ENCODE assay signal across 9 cellular contexts in genomic region chr16:4327782-4328579, GRCh38. TPM values are rescaled to one million over a fixed set of nuclear protein-coding genes. Genes with fewer than 3 reads are reported as not detected.
DNase-seq lines count a peak whose midpoint lies in the region; ATAC-seq and TF ChIP-seq lines count a peak whose summit lies in the region.
"Had no signal": no experiment of that assay in that cellular context is flagged by ENCODE, and none has a peak within 500 bp of the region (broad histone marks: within the 10 kb centered on the region; RNA-seq: fewer than 3 reads in every experiment).

No MANE protein-coding gene starts in this region.

- H2AFZ ChIP-seq in osteoblast (ENCODE audit: low read length): peak overlapping the region; percentile 29

- no peak for DNase-seq in activated CD4-positive, CD25-positive, alpha-beta regulatory T cell treated with anti-CD3 and anti-CD28 coated beads, Interleukin-2, amount 50 U/mL, for 72 hours
- peak; percentile 73 for DNase-seq in RWPE2 (ENCODE audit: low spot score)
- DNase-seq in amygdala (lab: John Stamatoyannopoulos, UW): peak in 48 of 56 donors; percentile 19 to 79 (median 54)
- DNase-seq in heart left ventricle: peak; percentile 88 to 91 (median 89)
- peak; percentile 100 for DNase-seq in osteoblast (ENCODE audit: insufficient read length, low spot score, missing footprints)
- peak; percentile 88 to 91 for DNase-seq in aorta
- no peak for DNase-seq in NCI-H446 (lab: John Stamatoyannopoulos, UW)
- DNase-seq: DND-41 had no signal

- 0 to 3% (median 1%) methylated on average over 6 to 49 of the region's 49 CpGs for WGBS in heart left ventricle, 4 donors
- WGBS in aorta, 2 donors: 1% methylated on average over 31 to 49 of the region's 49 CpGs

- intact Hi-C loops in heart left ventricle (cut with DNase I) (loop anchor here in 8 of 10 donors (1.0 to 5.0 kb wide), 8 partner anchors 11 to 346 kb away; partner anchors contain the start of gene TFAP4 (in 3 of the 8)), aorta (cut with DNase I) (loop anchor here (1.0 to 5.0 kb wide), 3 partner anchors 36 to 56 kb away; partner anchors contain the start of gene TFAP4 (in 1 of the 2))

- H3K27ac ChIP-seq in RWPE2 (ENCODE audit: poor library complexity, severe bottlenecking) (peak overlapping the region; percentile 36), heart left ventricle (peak overlapping the region; percentile 67 to 99 (median 91)), osteoblast (ENCODE audit: low read depth, low read length) (peak overlapping the region; percentile 58), aorta (ENCODE audit: low read depth in 1 of 2, low read length in 2 of 2) (peak overlapping the region in 1 of 2 donors; percentile 20)

- H3K27me3 ChIP-seq in RWPE2 (ENCODE audit: insufficient read depth, poor library complexity, severe bottlenecking): no peaks in the 10 kb centered on the region
- no peaks in the 10 kb centered on the region for H3K27me3 ChIP-seq in heart left ventricle
- no peaks in the 10 kb centered on the region for H3K27me3 ChIP-seq in osteoblast (ENCODE audit: insufficient read depth, low read length)
- no peaks in the 10 kb centered on the region for H3K27me3 ChIP-seq in aorta (ENCODE audit: control insufficient read depth in 1 of 2, insufficient read depth in 2 of 2, low read length in 1 of 2)

- H3K4me1 ChIP-seq in RWPE2 (ENCODE audit: insufficient read depth, poor library complexity, severe bottlenecking) (peaks cover 15% of the 10 kb centered on the region), heart left ventricle (peaks cover 10 to 78% (median 64%) of the 10 kb centered on the region in 12 donors), osteoblast (ENCODE audit: insufficient read depth, low read length) (peaks cover 29% of the 10 kb centered on the region), aorta (ENCODE audit: control insufficient read depth in 1 of 2, insufficient read depth in 2 of 2, low read length in 2 of 2) (peaks cover 0 to 2% of the 10 kb centered on the region in 2 donors)

- H3K36me3 ChIP-seq in RWPE2 (ENCODE audit: low read depth) (peaks cover 25% of the 10 kb centered on the region), heart left ventricle (peaks cover 0 to 10% (median 2%) of the 10 kb centered on the region in 9 donors), osteoblast (ENCODE audit: insufficient read depth, low read length) (peaks cover 1% of the 10 kb centered on the region), aorta (ENCODE audit: control insufficient read depth in 1 of 2, insufficient read depth in 2 of 2, low read length in 1 of 2) (no peaks in the 10 kb centered on the region)

- peak overlapping the region; percentile 85 for H3K4me2 ChIP-seq in osteoblast (ENCODE audit: insufficient read depth, low read length)

- H3K9me3 ChIP-seq in RWPE2 (ENCODE audit: severe bottlenecking) (no peaks in the 10 kb centered on the region), heart left ventricle (no peaks in the 10 kb centered on the region), osteoblast (ENCODE audit: low read depth, low read length) (no peaks in the 10 kb centered on the region), aorta (ENCODE audit: control insufficient read depth, low read length) (no peaks in the 10 kb centered on the region)

- ATAC-seq in activated CD4-positive, CD25-positive, alpha-beta regulatory T cell treated with anti-CD3 and anti-CD28 coated beads, Interleukin-2, amount 50 U/mL, for 24 hours: peak; percentile 69 to 70
- ATAC-seq in RWPE2 (ENCODE audit: low read depth): peak; percentile 28; the same call in 2 of the 3 replicates
- ATAC-seq in heart left ventricle: peak; percentile 71 to 88 (median 82)
- ATAC-seq in aorta (ENCODE audit: low FRiP score): peak; percentile 85

- H4K20me1 ChIP-seq in osteoblast (ENCODE audit: insufficient read depth, low read length): peaks cover 67% of the 10 kb centered on the region

- H3K4me3 ChIP-seq in RWPE2 (ENCODE audit: severe bottlenecking) (no peak overlapping the region), heart left ventricle (peak overlapping the region; percentile 28 to 72 (median 54)), osteoblast (ENCODE audit: insufficient read depth, low read length) (peak overlapping the region; percentile 70), aorta (ENCODE audit: low read length in 2 of 2) (peak overlapping the region in 1 of 2 donors; percentile 27)

- TF ChIP-seq CTCF in RWPE2 (IDR thresholded peaks at IDR 0.05; ENCODE audit: poor library complexity, severe bottlenecking) (peak; percentile 32), heart left ventricle (IDR thresholded peaks at IDR 0.05) (peak; percentile 35 to 78 (median 65)), osteoblast (IDR thresholded peaks at IDR 0.05; ENCODE audit: extremely low read depth, low read depth, low read length) (peak; percentile 64)

- H3K79me2 ChIP-seq in osteoblast (ENCODE audit: insufficient read depth, low read length): peaks cover 92% of the 10 kb centered on the region

- TF ChIP-seq POLR2A in heart left ventricle (IDR thresholded peaks at IDR 0.05): no peak

RNA-seq across cellular contexts. Expression of gene GLIS2, which starts 12.1 kb away (rescaled TPM):
- 10 to 100 TPM in 7 of 9 donors, 1 to 10 TPM in 2; 7.6 to 23.4 (median 12.7) TPM for total RNA-seq in heart left ventricle
- 10 to 100 TPM in 1 of 2 donors, 1 to 10 TPM in 1; 7.7 to 14.2 TPM for polyA plus RNA-seq in heart left ventricle
- total RNA-seq in osteoblast: 5.0 and 5.4 TPM in 2 replicates
- 10 to 100 TPM; 37.3 to 72.6 TPM for total RNA-seq in aorta
- 10 to 100 TPM; 12.3 to 21.3 TPM for polyA plus RNA-seq in aorta

RNA-seq across cellular contexts. Expression of gene PAM16, which starts 23.1 kb away (rescaled TPM):
- 10 to 100 TPM; 32.7 to 96.9 (median 60.9) TPM for total RNA-seq in heart left ventricle
- 100 to 1,000 TPM; 109 to 210 TPM for polyA plus RNA-seq in heart left ventricle
- total RNA-seq in osteoblast: 17.4 and 18.6 TPM in 2 replicates
- 10 to 100 TPM; 23.6 to 25.5 TPM for total RNA-seq in aorta
- polyA plus RNA-seq in aorta: 10 to 100 TPM; 41.7 to 65.2 TPM

RNA-seq across cellular contexts. Expression of gene VASN, which starts 43.7 kb away (rescaled TPM):
- total RNA-seq in heart left ventricle (10 to 100 TPM in 3 of 9 donors, 1 to 10 TPM in 6; 3.8 to 20.0 (median 6.2) TPM), osteoblast (202 and 217 TPM in 2 replicates), aorta (100 to 1,000 TPM in 1 of 2 donors, 10 to 100 TPM in 1; 67.0 to 120 TPM)
- polyA plus RNA-seq in heart left ventricle (10 to 100 TPM in 1 of 2 donors, 1 to 10 TPM in 1; 6.1 to 14.9 TPM), aorta (10 to 100 TPM; 21.7 to 51.3 TPM)

RNA-seq across cellular contexts. Expression of gene TFAP4, which starts 55.2 kb away (rescaled TPM):
- 1 to 10 TPM; 1.7 to 5.5 (median 3.3) TPM for total RNA-seq in heart left ventricle
- polyA plus RNA-seq in heart left ventricle: 1 to 10 TPM; 2.5 to 3.1 TPM
- total RNA-seq in osteoblast: 6.5 and 9.1 TPM in 2 replicates
- total RNA-seq in aorta: 1 to 10 TPM; 3.8 to 8.0 TPM
- polyA plus RNA-seq in aorta: 1 to 10 TPM; 1.0 to 2.9 TPM

Comparison
In these comparisons a context has a peak if more than half of its experiments do, and no peak if none do; other contexts are left out.
1. ATAC-seq: peak in every context shown above with its lines; median percentile 85 in aorta; 82 in heart left ventricle; 70 in activated CD4-positive, CD25-positive, alpha-beta regulatory T cell treated with anti-CD3 and anti-CD28 coated beads, Interleukin-2, amount 50 U/mL, for 24 hours; 28 in RWPE2.
2. DNase-seq: peak in RWPE2 (single experiment), amygdala (48 of 56), heart left ventricle (5 of 5), osteoblast (single experiment) and aorta (2 of 2); none in activated CD4-positive, CD25-positive, alpha-beta regulatory T cell treated with anti-CD3 and anti-CD28 coated beads, Interleukin-2, amount 50 U/mL, for 72 hours (single experiment) and NCI-H446 (0 of 2).
3. Peak in every context shown above with its lines, with median percentiles within 50 percentile points of each other: CTCF ChIP-seq.